In genomic region chr6:83333500-83333899, GRCh38 we compare ENCODE assay signal across 19 cellular contexts.
DNase-seq lines count a peak whose midpoint lies in the region; TF ChIP-seq lines count a peak whose summit lies in the region.
"Had no signal": no experiment of that assay in that cellular context is flagged by ENCODE, and none has a peak within 500 bp of the region (broad histone marks: within the 10 kb centered on the region; RNA-seq: fewer than 3 reads in every experiment).

No MANE protein-coding gene starts in this region.

- peaks cover 2% of the 10 kb centered on the region for H3K36me3 Mint-ChIP-seq in mesothelial cell of epicardium

- no peaks in the 10 kb centered on the region for H3K9me3 ChIP-seq in SK-N-MC (ENCODE audit: low read depth, low read length)
- H3K9me3 ChIP-seq in smooth muscle cell (replicated peaks; ENCODE audit: low read depth): no peaks in the 10 kb centered on the region
- no peaks in the 10 kb centered on the region for H3K9me3 ChIP-seq in tibial nerve
- no peaks in the 10 kb centered on the region for H3K9me3 ChIP-seq in breast epithelium

- no peaks in the 10 kb centered on the region for H3K4me1 Mint-ChIP-seq in mesothelial cell of epicardium

- peak overlapping the region; percentile 10 for H3K4me2 ChIP-seq in smooth muscle cell
- H3K4me2 ChIP-seq: PC-9 had no signal

- TF ChIP-seq POLR2A in tibial nerve (IDR thresholded peaks at IDR 0.05): no peak
- no peak for TF ChIP-seq POLR2A in breast epithelium (IDR thresholded peaks at IDR 0.05)

- WGBS in smooth muscle cell (ENCODE audit: low lambda C conversion rate): 85% methylated on average over 2 of the region's 2 CpGs
- 74 to 80% methylated on average over 2 of the region's 2 CpGs for WGBS in tibial nerve, 2 donors

- H3K27ac ChIP-seq in SK-N-MC (peak overlapping the region; percentile 51), smooth muscle cell (ENCODE audit: low read depth) (no peak overlapping the region), tibial nerve (no peak overlapping the region), breast epithelium (no peak overlapping the region)
- H3K27ac ChIP-seq: PC-9 had no signal

- no peak for TF ChIP-seq EP300 in tibial nerve (IDR thresholded peaks at IDR 0.05)

- H3K4me3 ChIP-seq in SK-N-MC: no peak overlapping the region
- H3K4me3 ChIP-seq in smooth muscle cell: no peak overlapping the region
- H3K4me3 ChIP-seq in tibial nerve: no peak overlapping the region
- H3K4me3 ChIP-seq in breast epithelium: no peak overlapping the region
- H3K4me3 ChIP-seq: PC-9 had no signal

- no peaks in the 10 kb centered on the region for H3K36me3 ChIP-seq in SK-N-MC (ENCODE audit: insufficient read depth, low read length)
- H3K36me3 ChIP-seq in smooth muscle cell (ENCODE audit: low read depth): peaks cover 4% of the 10 kb centered on the region
- H3K36me3 ChIP-seq in tibial nerve: no peaks in the 10 kb centered on the region
- H3K36me3 ChIP-seq in breast epithelium: no peaks in the 10 kb centered on the region

- intact Hi-C loops in breast epithelium (cut with DNase I; ENCODE audit: low total_unique reads): no loop called here

- no peak for TF ChIP-seq CTCF in mesothelial cell of epicardium (IDR thresholded peaks at IDR 0.05; ENCODE audit: unreplicated experiment)
- TF ChIP-seq CTCF in smooth muscle cell (IDR thresholded peaks at IDR 0.05; ENCODE audit: borderline replicate concordance, insufficient read depth, poor library complexity, severe bottlenecking): no peak
- TF ChIP-seq CTCF in tibial nerve (IDR thresholded peaks at IDR 0.05): no peak
- no peak for TF ChIP-seq CTCF in breast epithelium (IDR thresholded peaks at IDR 0.05)

- DNase-seq in NCI-H1105 treated with DMSO at 0.1 percent for 48 hours (lab: John Stamatoyannopoulos, UW): peak; percentile 30
- DNase-seq in NCI-H1105 (lab: John Stamatoyannopoulos, UW): no peak
- no peak for DNase-seq in SK-N-MC (ENCODE audit: low read depth, low spot score)
- DNase-seq in mesothelial cell of epicardium (ENCODE audit: low spot score in 2 of 2, unreplicated experiment in 2 of 2): no peak
- no peak for DNase-seq in smooth muscle cell (lab: John Stamatoyannopoulos, UW; ENCODE audit: unreplicated experiment)
- DNase-seq in tibial nerve (ENCODE audit: low spot score in 2 of 2): no peak
- DNase-seq in breast epithelium (ENCODE audit: low spot score in 2 of 2): no peak
- no peak for DNase-seq in NCI-H446 treated with DMSO at 0.1 percent for 48 hours (lab: John Stamatoyannopoulos, UW)
- DNase-seq: 8988T; Calu3; GOT3; NCI-H1048; NCI-H1930; NCI-H2107; NCI-H446; NCI-H526; NCI-H82; NK-92 treated with Interleukin-12 subunit alpha and Interleukin-12 subunit beta, amount 100 ng/mL, for 24 hours; PC-9 had no signal

- H3K4me3 Mint-ChIP-seq in mesothelial cell of epicardium: peak overlapping the region; percentile 46

- H3K27me3 ChIP-seq in smooth muscle cell (ENCODE audit: low read depth): no peaks in the 10 kb centered on the region
- H3K27me3 ChIP-seq in tibial nerve: no peaks in the 10 kb centered on the region
- H3K27me3 ChIP-seq in breast epithelium: no peaks in the 10 kb centered on the region

- H3K4me1 ChIP-seq in smooth muscle cell (ENCODE audit: low read depth) (no peaks in the 10 kb centered on the region), tibial nerve (no peaks in the 10 kb centered on the region), breast epithelium (no peaks in the 10 kb centered on the region)

- H3K9ac ChIP-seq in SK-N-MC (ENCODE audit: insufficient read length) (no peak overlapping the region), smooth muscle cell (ENCODE audit: low read depth) (no peak overlapping the region)

- no peaks in the 10 kb centered on the region for H3K27me3 Mint-ChIP-seq in mesothelial cell of epicardium (ENCODE audit: low read depth)

- H3K27ac Mint-ChIP-seq in mesothelial cell of epicardium: no peak overlapping the region

- peaks cover 21% of the 10 kb centered on the region for H3K79me2 ChIP-seq in smooth muscle cell (ENCODE audit: low read depth)

- no peaks in the 10 kb centered on the region for H3K9me3 Mint-ChIP-seq in mesothelial cell of epicardium

- H2AFZ ChIP-seq in smooth muscle cell (ENCODE audit: low read depth): no peak overlapping the region
- H2AFZ ChIP-seq: PC-9 had no signal

- H3F3A ChIP-seq in smooth muscle cell (ENCODE audit: low read depth): no peaks in the 10 kb centered on the region

- H4K20me1 ChIP-seq in smooth muscle cell (ENCODE audit: low read depth): no peaks in the 10 kb centered on the region
